ENCODE assay signal across 8 cellular contexts in genomic region chr3:58434170-58434507, GRCh38. TPM values are rescaled to one million over a fixed set of nuclear protein-coding genes. Genes with fewer than 3 reads are reported as not detected.
DNase-seq lines count a peak whose midpoint lies in the region; ATAC-seq and TF ChIP-seq lines count a peak whose summit lies in the region.

No MANE protein-coding gene starts in this region.

- DNase-seq in left ventricle myocardium inferior: no peak
- no peak for DNase-seq in Right ventricle myocardium inferior (ENCODE audit: missing footprints)
- DNase-seq in MCF 10A (ENCODE audit: unreplicated experiment): no peak
- no peak for DNase-seq in vagina (ENCODE audit: extremely low spot score in 2 of 2)
- DNase-seq in NCI-H1092 (lab: John Stamatoyannopoulos, UW): no peak

- H3K4me1 ChIP-seq in left ventricle myocardium inferior (peaks cover 45% of the 10 kb centered on the region), mononuclear cell (ENCODE audit: insufficient read depth, low read length) (peaks cover 18% of the 10 kb centered on the region), vagina (peaks cover 34% of the 10 kb centered on the region)

- H3K4me1 Mint-ChIP-seq in MCF 10A (ENCODE audit: insufficient read depth, unreplicated experiment): peaks cover 21% of the 10 kb centered on the region

- H3K9me3 ChIP-seq in left ventricle myocardium inferior (replicated peaks): no peaks in the 10 kb centered on the region
- H3K9me3 ChIP-seq in mononuclear cell (ENCODE audit: low read depth, low read length): no peaks in the 10 kb centered on the region
- H3K9me3 ChIP-seq in vagina: no peaks in the 10 kb centered on the region

- intact Hi-C loops in left ventricle myocardium inferior (cut with micrococcal nuclease): no loop called here
- intact Hi-C loops in Right ventricle myocardium inferior (cut with DNase I): no loop called here
- intact Hi-C loops in MCF 10A (cut with micrococcal nuclease): no loop called here
- intact Hi-C loops in vagina (cut with DNase I): no loop called here

- no peak for TF ChIP-seq CTCF in left ventricle myocardium inferior (IDR thresholded peaks at IDR 0.05; ENCODE audit: borderline replicate concordance)
- TF ChIP-seq CTCF in MCF 10A (IDR thresholded peaks at IDR 0.05; ENCODE audit: unreplicated experiment): no peak
- no peak for TF ChIP-seq CTCF in vagina (IDR thresholded peaks at IDR 0.05)

- POLR2A ChIA-PET in MCF 10A (lab: Yijun Ruan, JAX): interaction anchor here (0.8 to 3.2 kb wide), 6 partner anchors 20 to 105 kb away, joined by 3 to 27 read pairs (median 5); partner anchors contain the start of gene KCTD6

- H3K27me3 Mint-ChIP-seq in MCF 10A (ENCODE audit: insufficient read depth, unreplicated experiment): no peaks in the 10 kb centered on the region

- H3K36me3 ChIP-seq in left ventricle myocardium inferior (peaks cover 28% of the 10 kb centered on the region), vagina (peaks cover 0 to 24% of the 10 kb centered on the region in 2 donors)

- H3K27ac Mint-ChIP-seq in MCF 10A (ENCODE audit: low read depth, unreplicated experiment): peak overlapping the region; percentile 40

- H3K27me3 ChIP-seq in left ventricle myocardium inferior (ENCODE audit: low read depth) (no peaks in the 10 kb centered on the region), mononuclear cell (ENCODE audit: insufficient read depth, low read length) (no peaks in the 10 kb centered on the region), vagina (no peaks in the 10 kb centered on the region)

- H3K9me3 Mint-ChIP-seq in MCF 10A (ENCODE audit: unreplicated experiment): no peaks in the 10 kb centered on the region

- ATAC-seq in Right ventricle myocardium inferior: no peak
- ATAC-seq in HG02678 (IDR thresholded peaks at IDR 0.05; ENCODE audit: unreplicated experiment): no peak
- ATAC-seq in HG03097 (IDR thresholded peaks at IDR 0.05; ENCODE audit: low FRiP score, unreplicated experiment): no peak

- H3K4me3 ChIP-seq in left ventricle myocardium inferior (peak overlapping the region; percentile 84), mononuclear cell (ENCODE audit: low read length) (peak overlapping the region; percentile 85), vagina (peak overlapping the region; percentile 61 to 79)

- H3K36me3 Mint-ChIP-seq in MCF 10A (ENCODE audit: insufficient read depth, unreplicated experiment): peaks cover 34% of the 10 kb centered on the region

- no TSS peak for BruUV-seq in MCF 10A (replicated peaks; lab: Mats Ljungman, UMichigan)

- TF ChIP-seq POLR2A in vagina (IDR thresholded peaks at IDR 0.05): no peak

- peak overlapping the region; percentile 93 for H3K4me3 Mint-ChIP-seq in MCF 10A (ENCODE audit: unreplicated experiment)

- CTCF ChIA-PET in MCF 10A (lab: Yijun Ruan, JAX): interaction anchor here (0.8 to 2.0 kb wide), 7 partner anchors 21 to 196 kb away, joined by 3 to 8 read pairs (median 4); partner anchors contain the start of gene KCTD6

- H3K27ac ChIP-seq in left ventricle myocardium inferior (replicated peaks): peak overlapping the region; percentile 97
- peak overlapping the region; percentile 85 for H3K27ac ChIP-seq in vagina

RNA-seq across cellular contexts. Expression of gene PDHB, which starts 0.5 kb away (rescaled TPM):
- 195 TPM for total RNA-seq in left ventricle myocardium inferior
- 206 TPM for total RNA-seq in Right ventricle myocardium inferior
- total RNA-seq in MCF 10A (2022): 52.2 and 62.2 TPM in 2 replicates
- total RNA-seq in mononuclear cell: 21.5 TPM
- total RNA-seq in vagina: 76.1 TPM

RNA-seq across cellular contexts. Expression of gene KCTD6, which starts 57.8 kb away (rescaled TPM):
- total RNA-seq in left ventricle myocardium inferior (6.2 TPM), Right ventricle myocardium inferior (11.3 TPM), MCF 10A (2022) (9.9 and 10.6 TPM in 2 replicates), mononuclear cell (10.6 TPM), vagina (19.6 TPM)
